1 cellular context compared by ENCODE assay signal in genomic region chr1:150579110-150579954, GRCh38.
A peak's percentile ranks its signal among the peaks of the same experiment; 100 is the strongest.
TF ChIP-seq lines count a peak whose summit lies in the region.

MCL1 (minus strand) TSS chr1:150579610; CDS start chr1:150579530, 80 bp downstream.

TF ChIP-seq in H1, 55 proteins besides CTCF, POLR2A, EP300 and RAD21:
- TF ChIP-seq TAF1 (IDR thresholded peaks at IDR 0.05; ENCODE audit: low read depth, low read length) = peak; percentile 99
- TF ChIP-seq SIRT6 (IDR thresholded peaks at IDR 0.05; ENCODE audit: low read length) = no peak
- TF ChIP-seq RFX5 (IDR thresholded peaks at IDR 0.05; ENCODE audit: borderline replicate concordance, low read depth, low read length) = no peak
- peak; percentile 1 for TF ChIP-seq NANOG (IDR thresholded peaks at IDR 0.05; ENCODE audit: insufficient read depth, low read depth, low read length, poor library complexity, severe bottlenecking)
- TF ChIP-seq RBBP5 (IDR thresholded peaks at IDR 0.05; ENCODE audit: borderline replicate concordance, low read depth, low read length) = peak; percentile 66; the same call in 1 of the 2 replicates
- peak; percentile 87 for TF ChIP-seq PHF8 (conservative IDR thresholded peaks at IDR 0.05; ENCODE audit: low read depth, low read length)
- TF ChIP-seq JUN (IDR thresholded peaks at IDR 0.05; ENCODE audit: low read depth, low read length) = no peak
- no peak for TF ChIP-seq CBX5 (IDR thresholded peaks at IDR 0.05; ENCODE audit: low read depth, low read length)
- no peak; the same call in 1 of the 2 replicates for TF ChIP-seq CHD1 (IDR thresholded peaks at IDR 0.05; ENCODE audit: low read depth, low read length)
- TF ChIP-seq SP2 (IDR thresholded peaks at IDR 0.05; ENCODE audit: low read length) = no peak
- peak; percentile 82 for TF ChIP-seq ASH2L (IDR thresholded peaks at IDR 0.05; ENCODE audit: low read length)
- no peak for TF ChIP-seq CBX8 (IDR thresholded peaks at IDR 0.05; ENCODE audit: borderline replicate concordance, low read depth, low read length)
- no peak for TF ChIP-seq RNF2 (IDR thresholded peaks at IDR 0.05; ENCODE audit: borderline replicate concordance, low read depth, low read length, missing control alignments, poor library complexity, severe bottlenecking)
- peak; percentile 87 for TF ChIP-seq CREB1 (IDR thresholded peaks at IDR 0.05)
- TF ChIP-seq BRCA1 (IDR thresholded peaks at IDR 0.05; ENCODE audit: low read depth, low read length) = no peak
- TF ChIP-seq SUZ12 (IDR thresholded peaks at IDR 0.05; ENCODE audit: low read length) = no peak
- TF ChIP-seq YY1 (IDR thresholded peaks at IDR 0.05; ENCODE audit: low read depth, low read length) = peak; percentile 82
- 0 out of 2 replicates have a peak, but pooled peaks have one; percentile 47 for TF ChIP-seq SP1 (IDR thresholded peaks at IDR 0.05; ENCODE audit: low read depth, low read length)
- peak; percentile 94 for TF ChIP-seq POLR2AphosphoS5 (IDR thresholded peaks at IDR 0.05; ENCODE audit: low read depth, low read length)
- TF ChIP-seq JUND (IDR thresholded peaks at IDR 0.05; ENCODE audit: low read length) = no peak
- TF ChIP-seq KDM1A (IDR thresholded peaks at IDR 0.05; ENCODE audit: borderline replicate concordance, low read length) = no peak
- TF ChIP-seq, protein P1, sequence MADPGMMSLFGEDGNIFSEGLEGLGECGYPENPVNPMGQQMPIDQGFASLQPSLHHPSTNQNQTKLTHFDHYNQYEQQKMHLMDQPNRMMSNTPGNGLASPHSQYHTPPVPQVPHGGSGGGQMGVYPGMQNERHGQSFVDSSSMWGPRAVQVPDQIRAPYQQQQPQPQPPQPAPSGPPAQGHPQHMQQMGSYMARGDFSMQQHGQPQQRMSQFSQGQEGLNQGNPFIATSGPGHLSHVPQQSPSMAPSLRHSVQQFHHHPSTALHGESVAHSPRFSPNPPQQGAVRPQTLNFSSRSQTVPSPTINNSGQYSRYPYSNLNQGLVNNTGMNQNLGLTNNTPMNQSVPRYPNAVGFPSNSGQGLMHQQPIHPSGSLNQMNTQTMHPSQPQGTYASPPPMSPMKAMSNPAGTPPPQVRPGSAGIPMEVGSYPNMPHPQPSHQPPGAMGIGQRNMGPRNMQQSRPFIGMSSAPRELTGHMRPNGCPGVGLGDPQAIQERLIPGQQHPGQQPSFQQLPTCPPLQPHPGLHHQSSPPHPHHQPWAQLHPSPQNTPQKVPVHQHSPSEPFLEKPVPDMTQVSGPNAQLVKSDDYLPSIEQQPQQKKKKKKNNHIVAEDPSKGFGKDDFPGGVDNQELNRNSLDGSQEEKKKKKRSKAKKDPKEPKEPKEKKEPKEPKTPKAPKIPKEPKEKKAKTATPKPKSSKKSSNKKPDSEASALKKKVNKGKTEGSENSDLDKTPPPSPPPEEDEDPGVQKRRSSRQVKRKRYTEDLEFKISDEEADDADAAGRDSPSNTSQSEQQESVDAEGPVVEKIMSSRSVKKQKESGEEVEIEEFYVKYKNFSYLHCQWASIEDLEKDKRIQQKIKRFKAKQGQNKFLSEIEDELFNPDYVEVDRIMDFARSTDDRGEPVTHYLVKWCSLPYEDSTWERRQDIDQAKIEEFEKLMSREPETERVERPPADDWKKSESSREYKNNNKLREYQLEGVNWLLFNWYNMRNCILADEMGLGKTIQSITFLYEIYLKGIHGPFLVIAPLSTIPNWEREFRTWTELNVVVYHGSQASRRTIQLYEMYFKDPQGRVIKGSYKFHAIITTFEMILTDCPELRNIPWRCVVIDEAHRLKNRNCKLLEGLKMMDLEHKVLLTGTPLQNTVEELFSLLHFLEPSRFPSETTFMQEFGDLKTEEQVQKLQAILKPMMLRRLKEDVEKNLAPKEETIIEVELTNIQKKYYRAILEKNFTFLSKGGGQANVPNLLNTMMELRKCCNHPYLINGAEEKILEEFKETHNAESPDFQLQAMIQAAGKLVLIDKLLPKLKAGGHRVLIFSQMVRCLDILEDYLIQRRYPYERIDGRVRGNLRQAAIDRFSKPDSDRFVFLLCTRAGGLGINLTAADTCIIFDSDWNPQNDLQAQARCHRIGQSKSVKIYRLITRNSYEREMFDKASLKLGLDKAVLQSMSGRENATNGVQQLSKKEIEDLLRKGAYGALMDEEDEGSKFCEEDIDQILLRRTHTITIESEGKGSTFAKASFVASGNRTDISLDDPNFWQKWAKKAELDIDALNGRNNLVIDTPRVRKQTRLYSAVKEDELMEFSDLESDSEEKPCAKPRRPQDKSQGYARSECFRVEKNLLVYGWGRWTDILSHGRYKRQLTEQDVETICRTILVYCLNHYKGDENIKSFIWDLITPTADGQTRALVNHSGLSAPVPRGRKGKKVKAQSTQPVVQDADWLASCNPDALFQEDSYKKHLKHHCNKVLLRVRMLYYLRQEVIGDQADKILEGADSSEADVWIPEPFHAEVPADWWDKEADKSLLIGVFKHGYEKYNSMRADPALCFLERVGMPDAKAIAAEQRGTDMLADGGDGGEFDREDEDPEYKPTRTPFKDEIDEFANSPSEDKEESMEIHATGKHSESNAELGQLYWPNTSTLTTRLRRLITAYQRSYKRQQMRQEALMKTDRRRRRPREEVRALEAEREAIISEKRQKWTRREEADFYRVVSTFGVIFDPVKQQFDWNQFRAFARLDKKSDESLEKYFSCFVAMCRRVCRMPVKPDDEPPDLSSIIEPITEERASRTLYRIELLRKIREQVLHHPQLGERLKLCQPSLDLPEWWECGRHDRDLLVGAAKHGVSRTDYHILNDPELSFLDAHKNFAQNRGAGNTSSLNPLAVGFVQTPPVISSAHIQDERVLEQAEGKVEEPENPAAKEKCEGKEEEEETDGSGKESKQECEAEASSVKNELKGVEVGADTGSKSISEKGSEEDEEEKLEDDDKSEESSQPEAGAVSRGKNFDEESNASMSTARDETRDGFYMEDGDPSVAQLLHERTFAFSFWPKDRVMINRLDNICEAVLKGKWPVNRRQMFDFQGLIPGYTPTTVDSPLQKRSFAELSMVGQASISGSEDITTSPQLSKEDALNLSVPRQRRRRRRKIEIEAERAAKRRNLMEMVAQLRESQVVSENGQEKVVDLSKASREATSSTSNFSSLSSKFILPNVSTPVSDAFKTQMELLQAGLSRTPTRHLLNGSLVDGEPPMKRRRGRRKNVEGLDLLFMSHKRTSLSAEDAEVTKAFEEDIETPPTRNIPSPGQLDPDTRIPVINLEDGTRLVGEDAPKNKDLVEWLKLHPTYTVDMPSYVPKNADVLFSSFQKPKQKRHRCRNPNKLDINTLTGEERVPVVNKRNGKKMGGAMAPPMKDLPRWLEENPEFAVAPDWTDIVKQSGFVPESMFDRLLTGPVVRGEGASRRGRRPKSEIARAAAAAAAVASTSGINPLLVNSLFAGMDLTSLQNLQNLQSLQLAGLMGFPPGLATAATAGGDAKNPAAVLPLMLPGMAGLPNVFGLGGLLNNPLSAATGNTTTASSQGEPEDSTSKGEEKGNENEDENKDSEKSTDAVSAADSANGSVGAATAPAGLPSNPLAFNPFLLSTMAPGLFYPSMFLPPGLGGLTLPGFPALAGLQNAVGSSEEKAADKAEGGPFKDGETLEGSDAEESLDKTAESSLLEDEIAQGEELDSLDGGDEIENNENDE (IDR thresholded peaks at IDR 0.05; ENCODE audit: insufficient replicate concordance, low read length) = no peak
- TF ChIP-seq NRF1 (IDR thresholded peaks at IDR 0.05; ENCODE audit: low read depth, low read length) = no peak
- TF ChIP-seq TCF12 (IDR thresholded peaks at IDR 0.05; ENCODE audit: low read depth, low read length) = no peak
- peak; percentile 45 for TF ChIP-seq KDM4A (IDR thresholded peaks at IDR 0.05; ENCODE audit: low read depth, low read length, severe bottlenecking)
- TF ChIP-seq, protein P2, sequence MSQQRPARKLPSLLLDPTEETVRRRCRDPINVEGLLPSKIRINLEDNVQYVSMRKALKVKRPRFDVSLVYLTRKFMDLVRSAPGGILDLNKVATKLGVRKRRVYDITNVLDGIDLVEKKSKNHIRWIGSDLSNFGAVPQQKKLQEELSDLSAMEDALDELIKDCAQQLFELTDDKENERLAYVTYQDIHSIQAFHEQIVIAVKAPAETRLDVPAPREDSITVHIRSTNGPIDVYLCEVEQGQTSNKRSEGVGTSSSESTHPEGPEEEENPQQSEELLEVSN (IDR thresholded peaks at IDR 0.05) = no peak; the same call in 1 of the 2 replicates
- TF ChIP-seq TEAD4 (IDR thresholded peaks at IDR 0.05; ENCODE audit: low read depth, low read length) = no peak
- TF ChIP-seq, protein P3, sequence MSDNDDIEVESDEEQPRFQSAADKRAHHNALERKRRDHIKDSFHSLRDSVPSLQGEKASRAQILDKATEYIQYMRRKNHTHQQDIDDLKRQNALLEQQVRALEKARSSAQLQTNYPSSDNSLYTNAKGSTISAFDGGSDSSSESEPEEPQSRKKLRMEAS (IDR thresholded peaks at IDR 0.05) = peak; percentile 24
- TF ChIP-seq KDM5A (IDR thresholded peaks at IDR 0.05; ENCODE audit: low read length) = no peak
- TF ChIP-seq CHD2 (IDR thresholded peaks at IDR 0.05; ENCODE audit: low read length) = no peak
- TF ChIP-seq USF2 (IDR thresholded peaks at IDR 0.05; ENCODE audit: low read length) = no peak
- peak; percentile 59; the same call in 1 of the 2 replicates for TF ChIP-seq SP4 (IDR thresholded peaks at IDR 0.05; ENCODE audit: low read length)
- TF ChIP-seq HDAC2 (IDR thresholded peaks at IDR 0.05; ENCODE audit: borderline replicate concordance in 1 of 2, low read depth in 2 of 2, low read length in 2 of 2) = peak in 1 of 2 experiments; percentile 14; a peak in 1 of 4 replicates
- TF ChIP-seq HDAC6 (IDR thresholded peaks at IDR 0.05; ENCODE audit: low read depth, low read length) = no peak
- TF ChIP-seq CEBPB (IDR thresholded peaks at IDR 0.05; ENCODE audit: low read depth, low read length) = peak; percentile 68
- TF ChIP-seq SRF (IDR thresholded peaks at IDR 0.05; ENCODE audit: low read depth, low read length) = peak; percentile 100
- TF ChIP-seq GABPA (IDR thresholded peaks at IDR 0.05; ENCODE audit: borderline replicate concordance, insufficient read depth, low read length) = no peak
- peak; percentile 96 for TF ChIP-seq TBP (IDR thresholded peaks at IDR 0.05; ENCODE audit: low read depth, low read length)
- TF ChIP-seq, protein P4, sequence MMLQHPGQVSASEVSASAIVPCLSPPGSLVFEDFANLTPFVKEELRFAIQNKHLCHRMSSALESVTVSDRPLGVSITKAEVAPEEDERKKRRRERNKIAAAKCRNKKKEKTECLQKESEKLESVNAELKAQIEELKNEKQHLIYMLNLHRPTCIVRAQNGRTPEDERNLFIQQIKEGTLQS (IDR thresholded peaks at IDR 0.05; ENCODE audit: insufficient read depth, low read depth, low read length) = 0 out of 2 replicates have a peak, but pooled peaks have one; percentile 5
- peak in 1 of 2 experiments; percentile 27; a peak in 2 of 4 replicates for TF ChIP-seq SIN3A (conservative IDR thresholded peaks at IDR 0.05 in 1 of 2, IDR thresholded peaks at IDR 0.05 in 1 of 2; ENCODE audit: low read depth in 1 of 2, low read length in 2 of 2)
- no peak for TF ChIP-seq ZNF274 (IDR thresholded peaks at IDR 0.05; ENCODE audit: borderline replicate concordance, extremely low read depth, low read length)
- peak; percentile 98 for TF ChIP-seq TAF7 (optimal IDR thresholded peaks at IDR 0.05; ENCODE audit: borderline replicate concordance, low read depth, low read length)
- no peak for TF ChIP-seq EGR1 (IDR thresholded peaks at IDR 0.05; ENCODE audit: borderline replicate concordance, low read depth, low read length)
- TF ChIP-seq RXRA (IDR thresholded peaks at IDR 0.05; ENCODE audit: insufficient read depth, low read depth, low read length) = no peak
- TF ChIP-seq SAP30 (IDR thresholded peaks at IDR 0.05; ENCODE audit: insufficient read depth, insufficient replicate concordance, low read length) = no peak
- no peak for TF ChIP-seq POU5F1 (IDR thresholded peaks at IDR 0.05; ENCODE audit: low read depth, low read length)
- TF ChIP-seq MAFK (IDR thresholded peaks at IDR 0.05; ENCODE audit: low read depth, low read length) = no peak
- peak; percentile 94 for TF ChIP-seq GTF2F1 (IDR thresholded peaks at IDR 0.05; ENCODE audit: borderline replicate concordance, low read depth, low read length)
- TF ChIP-seq, protein P5, sequence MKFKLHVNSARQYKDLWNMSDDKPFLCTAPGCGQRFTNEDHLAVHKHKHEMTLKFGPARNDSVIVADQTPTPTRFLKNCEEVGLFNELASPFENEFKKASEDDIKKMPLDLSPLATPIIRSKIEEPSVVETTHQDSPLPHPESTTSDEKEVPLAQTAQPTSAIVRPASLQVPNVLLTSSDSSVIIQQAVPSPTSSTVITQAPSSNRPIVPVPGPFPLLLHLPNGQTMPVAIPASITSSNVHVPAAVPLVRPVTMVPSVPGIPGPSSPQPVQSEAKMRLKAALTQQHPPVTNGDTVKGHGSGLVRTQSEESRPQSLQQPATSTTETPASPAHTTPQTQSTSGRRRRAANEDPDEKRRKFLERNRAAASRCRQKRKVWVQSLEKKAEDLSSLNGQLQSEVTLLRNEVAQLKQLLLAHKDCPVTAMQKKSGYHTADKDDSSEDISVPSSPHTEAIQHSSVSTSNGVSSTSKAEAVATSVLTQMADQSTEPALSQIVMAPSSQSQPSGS (IDR thresholded peaks at IDR 0.05; ENCODE audit: low read length) = peak; percentile 45; the same call in 1 of the 2 replicates
- TF ChIP-seq FOSL1 (IDR thresholded peaks at IDR 0.05; ENCODE audit: insufficient read depth, low read depth, low read length) = no peak
- no peak for TF ChIP-seq BACH1 (IDR thresholded peaks at IDR 0.05; ENCODE audit: low read length)
- TF ChIP-seq CTBP2 (IDR thresholded peaks at IDR 0.05; ENCODE audit: borderline replicate concordance, insufficient read depth, insufficient read length, low read length) = no peak
- no peak for TF ChIP-seq BCL11A (IDR thresholded peaks at IDR 0.05; ENCODE audit: low read depth in 2 of 2, low read length in 2 of 2)
- TF ChIP-seq EZH2 (IDR thresholded peaks at IDR 0.05; ENCODE audit: low read depth, low read length, severe bottlenecking) = no peak
- no peak for TF ChIP-seq SIX5 (IDR thresholded peaks at IDR 0.05; ENCODE audit: low read depth, low read length)
